In genomic region chr4:109977854-109978501, GRCh38 we compare ENCODE assay signal across 9 cellular contexts.
A peak's percentile ranks its signal among the peaks of the same experiment; 100 is the strongest.
DNase-seq lines count a peak whose midpoint lies in the region; ATAC-seq, FAIRE-seq and TF ChIP-seq lines count a peak whose summit lies in the region.
"Had no signal": no experiment of that assay in that cellular context is flagged by ENCODE, and none has a peak within 500 bp of the region (broad histone marks: within the 10 kb centered on the region; RNA-seq: fewer than 3 reads in every experiment).

No MANE protein-coding gene starts in this region.

- H3K4me1 ChIP-seq in A549 (no peaks in the 10 kb centered on the region), fibroblast of lung (ENCODE audit: control insufficient read depth, extremely low read depth, insufficient read depth, low read length) (peaks cover 2% of the 10 kb centered on the region), small intestine (ENCODE audit: control insufficient read depth in 2 of 2, insufficient read depth in 1 of 2, low read depth in 1 of 2, low read length in 1 of 2) (no peaks in the 10 kb centered on the region)

- TF ChIP-seq CTCF in A549 (IDR thresholded peaks at IDR 0.05) (peak; percentile 58), GM13977 (IDR thresholded peaks at IDR 0.05; ENCODE audit: extremely low read depth, insufficient read depth, missing control alignments) (peak; percentile 51), fibroblast of lung (conservative IDR thresholded peaks at IDR 0.05 in 1 of 2, IDR thresholded peaks at IDR 0.05 in 1 of 2; ENCODE audit: low read depth in 1 of 2, low read length in 2 of 2) (peak; percentile 48 to 60)

- H3K27ac ChIP-seq in A549 (no peak overlapping the region), fibroblast of lung (ENCODE audit: insufficient read depth, low read length) (no peak overlapping the region), small intestine (ENCODE audit: low read depth in 1 of 2, low read length in 1 of 2) (no peak overlapping the region)

- DNase-seq in A549 (ENCODE audit: low read depth in 1 of 2, low spot score in 1 of 2) (peak; percentile 10 to 46), GM13977 (ENCODE audit: low spot score) (no peak), RPMI7951 (ENCODE audit: low read depth) (peak; percentile 35), fibroblast of lung (ENCODE audit: low read depth in 2 of 2) (peak; percentile 59 to 65), small intestine (peak; percentile 64), 8988T (no peak)
- DNase-seq: activated naive CD8-positive, alpha-beta T cell treated with anti-CD3 and anti-CD28 coated beads, Interleukin-2, amount 10 ng/mL, durations not matched to agents 7 days and 5 days had no signal

- no peaks in the 10 kb centered on the region for H4K20me1 ChIP-seq in fibroblast of lung (ENCODE audit: control insufficient read depth, extremely low read depth, insufficient read depth, low read length)

- WGBS in A549 (ENCODE audit: missing lambda C conversion rate), result 42% methylated on average over 2 of the region's 2 CpGs
- WGBS in small intestine, 3 donors, result 55 to 74% (median 64%) methylated on average over 2 of the region's 2 CpGs

- FAIRE-seq in A549 (lab: Jason Lieb, UNC) (no peak), small intestine (lab: Jason Lieb, UNC) (peak; percentile 89)

- H3K4me3 ChIP-seq in A549 (no peak overlapping the region), fibroblast of lung (replicated peaks in 1 of 4; ENCODE audit: control extremely low read depth in 1 of 4, insufficient read depth in 1 of 4, low read depth in 3 of 4, low read length in 4 of 4) (no peak overlapping the region), small intestine (ENCODE audit: low read depth in 1 of 2, low read length in 2 of 2) (no peak overlapping the region)

- in situ Hi-C loops in GM13977 (cut with MboI; ENCODE audit: low pct_unique_long_range_greater_than_20kb, low sequenced_read_pairs, unreplicated experiment), result no loop called here

- TF ChIP-seq POLR2A in A549 (IDR thresholded peaks at IDR 0.05; ENCODE audit: low read length), result no peak

- H3K27me3 ChIP-seq in fibroblast of lung (ENCODE audit: control insufficient read depth, insufficient read depth, low read length) (peaks cover 5% of the 10 kb centered on the region), small intestine (ENCODE audit: control insufficient read depth in 2 of 2, insufficient read depth in 2 of 2, low read length in 2 of 2) (no peaks in the 10 kb centered on the region)

- ATAC-seq in A549 (peak in 1 of 2 experiments; percentile 71; a peak in 3 of 6 replicates), HG03442 (IDR thresholded peaks at IDR 0.05; ENCODE audit: unreplicated experiment) (no peak), HG03460 (IDR thresholded peaks at IDR 0.05; ENCODE audit: unreplicated experiment) (no peak)

- no peak overlapping the region for H2AFZ ChIP-seq in fibroblast of lung (ENCODE audit: low read length)

- no peaks in the 10 kb centered on the region for H3K79me2 ChIP-seq in fibroblast of lung (ENCODE audit: control insufficient read depth, insufficient read depth, low read length)

- TF ChIP-seq EP300 in A549 (IDR thresholded peaks at IDR 0.05), result no peak

- POLR2A ChIA-PET in A549 (lab: Yijun Ruan, JAX), result no interaction called here

- H3K9me3 ChIP-seq in A549, result no peaks in the 10 kb centered on the region
- no peaks in the 10 kb centered on the region for H3K9me3 ChIP-seq in fibroblast of lung (ENCODE audit: control insufficient read depth, insufficient read depth, low read depth, low read length)
- no peaks in the 10 kb centered on the region for H3K9me3 ChIP-seq in small intestine (ENCODE audit: control insufficient read depth, low read depth)

- CTCF ChIA-PET in A549 (lab: Yijun Ruan, JAX), result interaction anchor here (0.7 to 2.6 kb wide), 17 partner anchors 9 to 566 kb away, joined by 3 to 9 read pairs (median 4); partner anchors contain the start of genes CASP6, RRH and SEC24B

- peak; percentile 64 to 68 for TF ChIP-seq RAD21 in A549 (conservative IDR thresholded peaks at IDR 0.05 in 1 of 2, IDR thresholded peaks at IDR 0.05 in 1 of 2)

- H3K36me3 ChIP-seq in fibroblast of lung (ENCODE audit: control insufficient read depth, insufficient read depth, low read length), result no peaks in the 10 kb centered on the region
- H3K36me3 ChIP-seq in small intestine (ENCODE audit: control insufficient read depth in 2 of 2, insufficient read depth in 2 of 2, low read length in 2 of 2), result no peaks in the 10 kb centered on the region

- no peak overlapping the region for H3K4me2 ChIP-seq in A549
- H3K4me2 ChIP-seq in fibroblast of lung (ENCODE audit: extremely low read depth, insufficient read depth, low read length), result no peak overlapping the region

- H3K9ac ChIP-seq in fibroblast of lung (ENCODE audit: insufficient read depth, low read length), result no peak overlapping the region

TF ChIP-seq in A549, 52 proteins besides CTCF, POLR2A, EP300 and RAD21:
- TF ChIP-seq EHF (CRISPR knock-in tag; IDR thresholded peaks at IDR 0.05), result no peak
- no peak for TF ChIP-seq FOSL2 (IDR thresholded peaks at IDR 0.05)
- 0 out of 2 replicates have a peak, but pooled peaks have one; percentile 8 for TF ChIP-seq FOSL2 (CRISPR knock-in tag; IDR thresholded peaks at IDR 0.05)
- no peak for TF ChIP-seq JUN (IDR thresholded peaks at IDR 0.05)
- TF ChIP-seq MAZ (IDR thresholded peaks at IDR 0.05; ENCODE audit: borderline replicate concordance, low read depth, low read length), result no peak
- peak; percentile 42; the same call in 2 of the 3 replicates for TF ChIP-seq SMC3 (IDR thresholded peaks at IDR 0.05)

Comparison
In these comparisons a context has a peak if more than half of its experiments do, and no peak if none do; other contexts are left out.
1. DNase-seq: peak in A549 (2 of 2), RPMI7951 (single experiment), fibroblast of lung (2 of 2) and small intestine (single experiment); none in GM13977 (single experiment) and 8988T (single experiment).
2. Peak in every context shown above with its lines, with median percentiles within 50 percentile points of each other: CTCF ChIP-seq.